Comparison of ENCODE assay signal across 12 cellular contexts in the genomic region with DNA sequence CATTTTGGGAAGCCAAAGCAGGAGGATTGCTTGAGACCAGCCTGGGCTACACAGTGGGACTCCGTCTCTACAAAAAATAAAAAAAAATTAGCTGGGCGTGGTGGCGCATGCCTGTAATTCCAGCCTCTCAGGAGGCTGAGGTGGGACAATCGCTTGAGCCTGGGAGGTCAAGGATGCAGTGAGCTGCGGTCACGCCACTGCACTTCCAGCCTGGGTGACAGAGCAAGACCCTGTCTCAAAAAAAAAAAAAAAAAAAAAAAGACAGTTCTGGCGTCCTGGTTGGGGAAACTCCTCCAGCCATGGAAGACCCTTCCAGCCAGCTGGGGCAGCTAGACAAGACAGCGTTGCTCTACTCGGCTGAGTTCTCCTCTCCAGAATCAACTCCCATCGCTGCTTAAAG. TPM values are rescaled to one million over a fixed set of nuclear protein-coding genes. Genes with fewer than 3 reads are reported as not detected.
DNase-seq lines count a peak whose midpoint lies in the region; ATAC-seq, FAIRE-seq and TF ChIP-seq lines count a peak whose summit lies in the region.
"Had no signal": no experiment of that assay in that cellular context is flagged by ENCODE, and none has a peak within 500 bp of the region (broad histone marks: within the 10 kb centered on the region; RNA-seq: fewer than 3 reads in every experiment).

No MANE protein-coding gene starts in this region.

- intact Hi-C loops in body of pancreas (cut with DNase I), result loop anchor here (5.0 kb wide), 1 partner anchor 527 kb away; no protein-coding TSS in a partner anchor

- H3K27ac Mint-ChIP-seq in activated CD4-positive, alpha-beta memory T cell treated with anti-CD3 and anti-CD28 coated beads, Interleukin-2, amount 10 ng/mL, durations not matched to agents 7 days and 5 days, result no peak overlapping the region
- no peak overlapping the region for H3K27ac Mint-ChIP-seq in stimulated activated effector memory CD8-positive, alpha-beta T cell treated with anti-CD3 and anti-CD28 coated beads, Interleukin-12 subunit alpha, Interleukin-12 subunit beta, amount 100 ng/mL, for 72 hours

- no peak overlapping the region for H2AFZ ChIP-seq in keratinocyte (ENCODE audit: control insufficient read depth, low read length)

- no peaks in the 10 kb centered on the region for H3K79me2 ChIP-seq in keratinocyte (ENCODE audit: control insufficient read depth, insufficient read depth, low read length)

- CTCF ChIA-PET in activated CD4-positive, alpha-beta memory T cell treated with anti-CD3 and anti-CD28 coated beads, Interleukin-2, amount 10 ng/mL, durations not matched to agents 7 days and 5 days (lab: Charles Lee), result interaction anchor here (1.7 to 5.4 kb wide), 5 partner anchors 148 to 534 kb away, joined by 5 to 92 read pairs (median 13); a partner anchor contains a TSS
- CTCF ChIA-PET in GM10248 (lab: Yijun Ruan, JAX), result interaction anchor here (1.7 to 5.6 kb wide), 7 partner anchors 9 to 671 kb away, joined by 5 to 132 read pairs (median 18); no protein-coding TSS in a partner anchor

- FAIRE-seq in keratinocyte (lab: Jason Lieb, UNC), result no peak

- H3K9me3 Mint-ChIP-seq in activated CD4-positive, alpha-beta memory T cell treated with anti-CD3 and anti-CD28 coated beads, Interleukin-2, amount 10 ng/mL, durations not matched to agents 7 days and 5 days, result peaks cover 15% of the 10 kb centered on the region
- peaks cover 8% of the 10 kb centered on the region for H3K9me3 Mint-ChIP-seq in stimulated activated effector memory CD8-positive, alpha-beta T cell treated with anti-CD3 and anti-CD28 coated beads, Interleukin-12 subunit alpha, Interleukin-12 subunit beta, amount 100 ng/mL, for 72 hours

- POLR2A ChIA-PET in activated CD4-positive, alpha-beta memory T cell treated with anti-CD3 and anti-CD28 coated beads, Interleukin-2, amount 10 ng/mL, durations not matched to agents 7 days and 5 days (lab: Charles Lee), result interaction anchor here (1.1 to 3.1 kb wide), 2 partner anchors 178 to 186 kb away, joined by 3 to 19 read pairs; a partner anchor contains a TSS
- POLR2A ChIA-PET in GM10248 (lab: Yijun Ruan, JAX), result no interaction called here

- H3K9ac ChIP-seq in keratinocyte (ENCODE audit: control insufficient read depth, extremely low read depth, insufficient read depth, low read length), result peak overlapping the region; percentile 73

- H3K9me3 ChIP-seq in keratinocyte (ENCODE audit: control insufficient read depth, low read depth, low read length), result peaks cover 5% of the 10 kb centered on the region
- H3K9me3 ChIP-seq in body of pancreas, result no peaks in the 10 kb centered on the region

- H3K27ac ChIP-seq in keratinocyte (ENCODE audit: control insufficient read depth, insufficient read depth, low read length) (no peak overlapping the region), body of pancreas (no peak overlapping the region)

- no peak for TF ChIP-seq CTCF in HFF-Myc (IDR thresholded peaks at IDR 0.05; ENCODE audit: low read depth, low read length, missing control alignments)
- TF ChIP-seq CTCF in keratinocyte (optimal IDR thresholded peaks at IDR 0.05 in 1 of 3, IDR thresholded peaks at IDR 0.05 in 1 of 3, conservative IDR thresholded peaks at IDR 0.05 in 1 of 3; ENCODE audit: extremely low read depth in 1 of 3, insufficient read depth in 2 of 3, low read length in 3 of 3), result no peak
- TF ChIP-seq CTCF in GM10248 (IDR thresholded peaks at IDR 0.05; ENCODE audit: control extremely low read depth, extremely low read depth, low read depth, missing control alignments), result no peak
- TF ChIP-seq CTCF in body of pancreas (IDR thresholded peaks at IDR 0.05), result no peak

- no peaks in the 10 kb centered on the region for H4K20me1 ChIP-seq in keratinocyte (ENCODE audit: control insufficient read depth, extremely low read depth, insufficient read depth, low read length)

- no peak for DNase-seq in HFF-Myc (ENCODE audit: extremely low read depth, low read depth)
- no peak for DNase-seq in activated CD4-positive, alpha-beta memory T cell treated with anti-CD3 and anti-CD28 coated beads, Interleukin-2, amount 10 ng/mL, durations not matched to agents 7 days and 5 days
- no peak for DNase-seq in keratinocyte (ENCODE audit: low read depth, low spot score)
- DNase-seq in stimulated activated effector memory CD8-positive, alpha-beta T cell treated with anti-CD3 and anti-CD28 coated beads, Interleukin-12 subunit alpha, Interleukin-12 subunit beta, amount 100 ng/mL, for 72 hours (ENCODE audit: low spot score in 2 of 2), result no peak
- DNase-seq in DMS 273 treated with DMSO at 0.1 percent for 48 hours (lab: John Stamatoyannopoulos, UW), result no peak
- DNase-seq in GM10248 (ENCODE audit: extremely low spot score), result no peak
- DNase-seq in body of pancreas, result no peak
- DNase-seq: effector CD8-positive, alpha-beta T cell; NCI-H524 treated with DMSO at 0.1 percent for 48 hours had no signal

- peaks cover 26% of the 10 kb centered on the region for H3K36me3 Mint-ChIP-seq in activated CD4-positive, alpha-beta memory T cell treated with anti-CD3 and anti-CD28 coated beads, Interleukin-2, amount 10 ng/mL, durations not matched to agents 7 days and 5 days (ENCODE audit: low read depth)
- H3K36me3 Mint-ChIP-seq in stimulated activated effector memory CD8-positive, alpha-beta T cell treated with anti-CD3 and anti-CD28 coated beads, Interleukin-12 subunit alpha, Interleukin-12 subunit beta, amount 100 ng/mL, for 72 hours, result no peaks in the 10 kb centered on the region

- H3K4me3 ChIP-seq in HFF-Myc (replicated peaks; ENCODE audit: low read depth, low read length) (peak overlapping the region; percentile 32), keratinocyte (ENCODE audit: control insufficient read depth in 2 of 3, extremely low read depth in 1 of 3, insufficient read depth in 2 of 3, low read depth in 1 of 3, low read length in 3 of 3) (no peak overlapping the region), body of pancreas (no peak overlapping the region)

- H3K36me3 ChIP-seq in keratinocyte (ENCODE audit: control insufficient read depth in 2 of 2, extremely low read depth in 1 of 2, insufficient read depth in 2 of 2, low read length in 2 of 2) (no peaks in the 10 kb centered on the region), body of pancreas (replicated peaks in 1 of 2; ENCODE audit: insufficient read depth in 1 of 2, low read depth in 2 of 2) (no peaks in the 10 kb centered on the region)

- H3K27me3 Mint-ChIP-seq in activated CD4-positive, alpha-beta memory T cell treated with anti-CD3 and anti-CD28 coated beads, Interleukin-2, amount 10 ng/mL, durations not matched to agents 7 days and 5 days, result peaks cover 26% of the 10 kb centered on the region

- H3K4me2 ChIP-seq in keratinocyte (ENCODE audit: control insufficient read depth, extremely low read depth, insufficient read depth, low read depth, low read length), result peak overlapping the region; percentile 97

- H3K27me3 ChIP-seq in keratinocyte (ENCODE audit: control insufficient read depth, extremely low read depth, insufficient read depth, low read length) (peaks cover 21% of the 10 kb centered on the region), body of pancreas (no peaks in the 10 kb centered on the region)

- dilution Hi-C loops in keratinocyte (cut with MboI; ENCODE audit: extremely low pct_ligation_motif_present, low sequenced_read_pairs), result loop anchor here (25.0 kb wide), 2 partner anchors 152 to 552 kb away; no protein-coding TSS in a partner anchor

- ATAC-seq in stimulated activated effector memory CD8-positive, alpha-beta T cell treated with anti-CD3 and anti-CD28 coated beads, Interleukin-12 subunit alpha, Interleukin-12 subunit beta, amount 100 ng/mL, for 72 hours, result no peak
- ATAC-seq in GM21390 (IDR thresholded peaks at IDR 0.05; ENCODE audit: unreplicated experiment), result no peak
- no peak for ATAC-seq in body of pancreas

- H3K9me1 ChIP-seq in keratinocyte (ENCODE audit: control insufficient read depth, extremely low read depth, insufficient read depth, low read length), result no peaks in the 10 kb centered on the region

- peaks cover 61% of the 10 kb centered on the region for H3K4me1 Mint-ChIP-seq in activated CD4-positive, alpha-beta memory T cell treated with anti-CD3 and anti-CD28 coated beads, Interleukin-2, amount 10 ng/mL, durations not matched to agents 7 days and 5 days
- H3K4me1 Mint-ChIP-seq in stimulated activated effector memory CD8-positive, alpha-beta T cell treated with anti-CD3 and anti-CD28 coated beads, Interleukin-12 subunit alpha, Interleukin-12 subunit beta, amount 100 ng/mL, for 72 hours, result peaks cover 7% of the 10 kb centered on the region

- peaks cover 32% of the 10 kb centered on the region for H3K4me1 ChIP-seq in keratinocyte (ENCODE audit: control insufficient read depth, extremely low read depth, insufficient read depth, low read length)
- H3K4me1 ChIP-seq in body of pancreas, result peaks cover 31% of the 10 kb centered on the region

- 68 to 83% methylated on average over 10 of the region's 10 CpGs for WGBS in body of pancreas, 2 donors

- no peak for TF ChIP-seq POLR2A in body of pancreas (IDR thresholded peaks at IDR 0.05)

- H3K4me3 Mint-ChIP-seq in activated CD4-positive, alpha-beta memory T cell treated with anti-CD3 and anti-CD28 coated beads, Interleukin-2, amount 10 ng/mL, durations not matched to agents 7 days and 5 days, result peak overlapping the region; percentile 69
- H3K4me3 Mint-ChIP-seq in stimulated activated effector memory CD8-positive, alpha-beta T cell treated with anti-CD3 and anti-CD28 coated beads, Interleukin-12 subunit alpha, Interleukin-12 subunit beta, amount 100 ng/mL, for 72 hours, result peak overlapping the region; percentile 68

RNA-seq across cellular contexts. Expression of a gene that starts 36.5 kb away (rescaled TPM):
- total RNA-seq in activated CD4-positive, alpha-beta memory T cell treated with anti-CD3 and anti-CD28 coated beads, Interleukin-2, amount 10 ng/mL, durations not matched to agents 7 days and 5 days, result not detected
- polyA plus RNA-seq in keratinocyte, result not detected in 3 replicates
- polyA plus RNA-seq in keratinocyte (2011; ENCODE audit: low read depth), result not detected
- polyA plus RNA-seq in keratinocyte (2011; cell fraction: cytosol; rRNA removed), result not detected in 2 replicates
- polyA plus RNA-seq in keratinocyte (2011; cell fraction: nucleus; rRNA removed), result not detected in 2 replicates
- not detected in 2 replicates for polyA plus RNA-seq in keratinocyte (2012; ENCODE audit: low replicate concordance)
- not detected in 3 replicates for polyA minus RNA-seq in keratinocyte
- polyA minus RNA-seq in keratinocyte (2011; cell fraction: cytosol; rRNA and poly(A)+ RNA removed), result not detected
- polyA minus RNA-seq in keratinocyte (2011; cell fraction: nucleus; rRNA and poly(A)+ RNA removed), result not detected in 2 replicates
- total RNA-seq in body of pancreas, result not detected
- total RNA-seq: LHCN-M2; T-helper 2 cell treated with Interferon-gamma antibody and Interleukin-4, amounts not matched to agents 100 ng/mL and 5 ng/mL, for 36 hours had no signal

RNA-seq across cellular contexts. Expression of a gene that starts 54.9 kb away (rescaled TPM):
- total RNA-seq in activated CD4-positive, alpha-beta memory T cell treated with anti-CD3 and anti-CD28 coated beads, Interleukin-2, amount 10 ng/mL, durations not matched to agents 7 days and 5 days, result not detected
- not detected in 3 replicates for polyA plus RNA-seq in keratinocyte
- polyA plus RNA-seq in keratinocyte (2011; ENCODE audit: low read depth), result not detected
- polyA plus RNA-seq in keratinocyte (2011; cell fraction: cytosol; rRNA removed), result not detected in 2 replicates
- not detected in 2 replicates for polyA plus RNA-seq in keratinocyte (2011; cell fraction: nucleus; rRNA removed)
- not detected in 2 replicates for polyA plus RNA-seq in keratinocyte (2012; ENCODE audit: low replicate concordance)
- polyA minus RNA-seq in keratinocyte, result not detected in 3 replicates
- not detected for polyA minus RNA-seq in keratinocyte (2011; cell fraction: cytosol; rRNA and poly(A)+ RNA removed)
- not detected in 2 replicates for polyA minus RNA-seq in keratinocyte (2011; cell fraction: nucleus; rRNA and poly(A)+ RNA removed)
- total RNA-seq in body of pancreas, result under 1 TPM in 1 of 2 donors, not detected in 1; 0.26 TPM
- total RNA-seq: T-helper 2 cell treated with Interferon-gamma antibody and Interleukin-4, amounts not matched to agents 100 ng/mL and 5 ng/mL, for 36 hours had no signal
